Comparison of ENCODE assay signal across 3 cellular contexts in genomic region chr2:59741840-59742239, GRCh38.
TF ChIP-seq lines count a peak whose summit lies in the region.

No MANE protein-coding gene starts in this region.

TF ChIP-seq in A549, 52 proteins besides CTCF, POLR2A, EP300 and RAD21:
- TF ChIP-seq CHD4 (IDR thresholded peaks at IDR 0.05; ENCODE audit: borderline replicate concordance) (no peak), MAFK (IDR thresholded peaks at IDR 0.05; ENCODE audit: partially characterized antibody) (peak; percentile 81), CEBPB (IDR thresholded peaks at IDR 0.05) (no peak), SMC3 (IDR thresholded peaks at IDR 0.05) (no peak)
TF ChIP-seq in A549: peak in this region for 1.

TF ChIP-seq in IMR-90, 13 proteins besides CTCF, POLR2A, EP300 and RAD21:
- TF ChIP-seq MAFK (IDR thresholded peaks at IDR 0.05; ENCODE audit: low read depth, low read length) = peak; percentile 60
- no peak for TF ChIP-seq SMC3 (IDR thresholded peaks at IDR 0.05; ENCODE audit: low read depth, low read length)

TF ChIP-seq in H1, 55 proteins besides CTCF, POLR2A, EP300 and RAD21:
- TF ChIP-seq SP4 (IDR thresholded peaks at IDR 0.05; ENCODE audit: low read length) = no peak
- TF ChIP-seq JUND (IDR thresholded peaks at IDR 0.05; ENCODE audit: low read length) = no peak
- 0 out of 2 replicates have a peak, but pooled peaks have one; percentile 20 for TF ChIP-seq MAFK (IDR thresholded peaks at IDR 0.05; ENCODE audit: low read depth, low read length)
- TF ChIP-seq KDM5A (IDR thresholded peaks at IDR 0.05; ENCODE audit: low read length) = no peak
- TF ChIP-seq TEAD4 (IDR thresholded peaks at IDR 0.05; ENCODE audit: low read depth, low read length) = no peak
